Comparison of ENCODE assay signal across 8 cellular contexts in the genomic region with DNA sequence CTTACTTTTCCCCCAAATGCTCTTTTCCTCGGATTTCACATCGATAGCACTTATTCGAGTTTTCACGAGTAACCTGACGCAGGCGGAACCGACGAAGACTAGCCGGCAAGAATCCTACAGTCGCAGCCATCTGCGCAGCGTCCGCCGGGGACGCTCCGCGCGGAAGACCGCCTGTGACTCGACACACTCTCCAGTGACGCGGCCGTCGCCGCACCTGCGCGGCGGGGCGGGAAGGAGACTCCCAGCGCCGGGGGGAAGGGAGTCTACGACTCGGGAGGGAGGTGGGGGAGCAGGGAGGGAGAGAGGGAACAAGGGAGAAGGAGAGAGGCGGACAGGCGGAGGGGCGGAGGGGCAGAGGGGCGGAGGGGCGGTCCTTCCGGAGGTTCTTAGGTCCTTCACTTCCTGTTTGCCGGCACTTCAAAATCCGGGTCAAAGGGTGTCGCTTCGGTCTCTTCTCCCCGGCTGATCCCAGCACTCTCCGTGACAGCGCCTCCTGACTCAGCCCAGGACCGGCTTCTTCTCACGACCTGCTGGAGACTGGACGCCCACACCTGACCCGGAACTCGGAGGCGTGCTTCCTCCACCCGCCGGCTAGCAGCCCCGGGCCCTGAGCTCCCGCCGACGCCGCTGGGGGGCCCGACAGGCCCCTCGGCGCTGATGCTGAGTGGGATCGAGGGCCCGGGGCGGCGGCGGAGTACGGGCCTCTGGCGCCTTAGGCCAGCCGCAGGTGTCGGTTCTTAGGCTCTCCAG. TPM values are rescaled to one million over a fixed set of nuclear protein-coding genes. Genes with fewer than 3 reads are reported as not detected.
DNase-seq lines count a peak whose midpoint lies in the region; ATAC-seq and TF ChIP-seq lines count a peak whose summit lies in the region.

A gene with protein sequence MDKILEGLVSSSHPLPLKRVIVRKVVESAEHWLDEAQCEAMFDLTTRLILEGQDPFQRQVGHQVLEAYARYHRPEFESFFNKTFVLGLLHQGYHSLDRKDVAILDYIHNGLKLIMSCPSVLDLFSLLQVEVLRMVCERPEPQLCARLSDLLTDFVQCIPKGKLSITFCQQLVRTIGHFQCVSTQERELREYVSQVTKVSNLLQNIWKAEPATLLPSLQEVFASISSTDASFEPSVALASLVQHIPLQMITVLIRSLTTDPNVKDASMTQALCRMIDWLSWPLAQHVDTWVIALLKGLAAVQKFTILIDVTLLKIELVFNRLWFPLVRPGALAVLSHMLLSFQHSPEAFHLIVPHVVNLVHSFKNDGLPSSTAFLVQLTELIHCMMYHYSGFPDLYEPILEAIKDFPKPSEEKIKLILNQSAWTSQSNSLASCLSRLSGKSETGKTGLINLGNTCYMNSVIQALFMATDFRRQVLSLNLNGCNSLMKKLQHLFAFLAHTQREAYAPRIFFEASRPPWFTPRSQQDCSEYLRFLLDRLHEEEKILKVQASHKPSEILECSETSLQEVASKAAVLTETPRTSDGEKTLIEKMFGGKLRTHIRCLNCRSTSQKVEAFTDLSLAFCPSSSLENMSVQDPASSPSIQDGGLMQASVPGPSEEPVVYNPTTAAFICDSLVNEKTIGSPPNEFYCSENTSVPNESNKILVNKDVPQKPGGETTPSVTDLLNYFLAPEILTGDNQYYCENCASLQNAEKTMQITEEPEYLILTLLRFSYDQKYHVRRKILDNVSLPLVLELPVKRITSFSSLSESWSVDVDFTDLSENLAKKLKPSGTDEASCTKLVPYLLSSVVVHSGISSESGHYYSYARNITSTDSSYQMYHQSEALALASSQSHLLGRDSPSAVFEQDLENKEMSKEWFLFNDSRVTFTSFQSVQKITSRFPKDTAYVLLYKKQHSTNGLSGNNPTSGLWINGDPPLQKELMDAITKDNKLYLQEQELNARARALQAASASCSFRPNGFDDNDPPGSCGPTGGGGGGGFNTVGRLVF (plus strand): TSS at position 415 of the 750 bp plus-strand sequence. CDS start 534 bp downstream, outside the sequence.

- H3K27ac ChIP-seq in right cardiac atrium (ENCODE audit: low read length): peak within 1 kb of the TSS; percentile 84
- H3K27ac ChIP-seq in vagina: peak within 1 kb of the TSS; percentile 82

- intact Hi-C loops in right cardiac atrium (cut with DNase I) (no loop called here), vagina (cut with DNase I) (no loop called here)

- ATAC-seq in HG02885 (IDR thresholded peaks at IDR 0.05; ENCODE audit: poor library complexity, unreplicated experiment): peak; percentile 74
- peak; percentile 98 for ATAC-seq in right cardiac atrium

- H3K36me3 ChIP-seq in vagina: no peaks in the 10 kb centered on the region

- H3K27me3 ChIP-seq in right cardiac atrium (ENCODE audit: control insufficient read depth, insufficient read depth): no peaks in the 10 kb centered on the region
- H3K27me3 ChIP-seq in vagina: no peaks in the 10 kb centered on the region

- H3K4me3 ChIP-seq in right cardiac atrium (ENCODE audit: low read length): peak within 1 kb of the TSS; percentile 79
- peak within 1 kb of the TSS; percentile 64 to 74 for H3K4me3 ChIP-seq in vagina

- TF ChIP-seq POLR2A in GM15510 (IDR thresholded peaks at IDR 0.05; ENCODE audit: borderline replicate concordance, extremely low read depth, insufficient read length): peak; percentile 74
- TF ChIP-seq POLR2A in vagina (IDR thresholded peaks at IDR 0.05): peak in 1 of 2 donors; percentile 70

- TF ChIP-seq CTCF in vagina (IDR thresholded peaks at IDR 0.05): no peak

- H3K4me1 ChIP-seq in right cardiac atrium (ENCODE audit: control insufficient read depth, insufficient read depth, low read length) (no peaks in the 10 kb centered on the region), vagina (peaks cover 55% of the 10 kb centered on the region)

- DNase-seq in NCI-H1694 treated with DMSO at 0.1 percent for 48 hours (lab: John Stamatoyannopoulos, UW): peak; percentile 89
- DNase-seq in T-helper 2 cell: peak; percentile 67 to 94 (median 81)
- DNase-seq in anterior cingulate cortex (lab: John Stamatoyannopoulos, UW): peak; percentile 47 to 96 (median 89)
- peak; percentile 91 to 93 (median 93) for DNase-seq in right cardiac atrium
- DNase-seq in putamen (ENCODE audit: low spot score): peak; percentile 95
- DNase-seq in vagina (ENCODE audit: extremely low spot score in 2 of 2): peak; percentile 97

- H3K9me3 ChIP-seq in right cardiac atrium (ENCODE audit: control insufficient read depth, low read length) (no peaks in the 10 kb centered on the region), vagina (no peaks in the 10 kb centered on the region)

- WGBS in right cardiac atrium: under 1% methylated on average over 71 of the region's 71 CpGs

RNA-seq across cellular contexts. Expression of the gene that starts here (rescaled TPM):
- total RNA-seq in right cardiac atrium (10 to 100 TPM; 19.1 to 21.1 (median 19.4) TPM), vagina (14.7 TPM)
- polyA plus RNA-seq in right cardiac atrium: 7.1 TPM

Comparison
In these comparisons a context has a peak if more than half of its experiments do, and no peak if none do; other contexts are left out.
1. Peak in every context shown above with its lines: DNase-seq, ATAC-seq, H3K4me3 ChIP-seq and H3K27ac ChIP-seq.